Comparison of ENCODE assay signal across 4 cellular contexts in genomic region chr18:57502624-57503023, GRCh38.
"Had no signal": no experiment of that assay in that cellular context is flagged by ENCODE, and none has a peak within 500 bp of the region (broad histone marks: within the 10 kb centered on the region; RNA-seq: fewer than 3 reads in every experiment).

No MANE protein-coding gene starts in this region.

- DNase-seq: IMR-90, KBM-7 had no signal

- H3K4me3 ChIP-seq: K562 had no signal

- H3K27ac ChIP-seq: HL-60 had no signal
